Comparison of ENCODE assay signal across 8 cellular contexts in genomic region chr12:132449565-132450390, GRCh38. TPM values are rescaled to one million over a fixed set of nuclear protein-coding genes. Genes with fewer than 3 reads are reported as not detected.
A peak's percentile ranks its signal among the peaks of the same experiment; 100 is the strongest.
DNase-seq lines count a peak whose midpoint lies in the region; ATAC-seq and TF ChIP-seq lines count a peak whose summit lies in the region.

No MANE protein-coding gene starts in this region.

- no peaks in the 10 kb centered on the region for H3K4me1 ChIP-seq in mucosa of descending colon (ENCODE audit: low read depth)

- intact Hi-C loops in mucosa of descending colon (cut with DNase I, micrococcal nuclease) (no loop called here), cardiac septum (cut with DNase I) (no loop called here)

- peak; percentile 45 for ATAC-seq in GM18858 (IDR thresholded peaks at IDR 0.05; ENCODE audit: unreplicated experiment)
- ATAC-seq in GM21515 (IDR thresholded peaks at IDR 0.05; ENCODE audit: unreplicated experiment), result peak; percentile 71
- ATAC-seq in HG03378 (IDR thresholded peaks at IDR 0.05; ENCODE audit: unreplicated experiment), result peak; percentile 58
- no peak for ATAC-seq in mucosa of descending colon

- no peaks in the 10 kb centered on the region for H3K9me3 ChIP-seq in mucosa of descending colon

- DNase-seq in mucosa of descending colon, result peak in 2 of 3 donors; percentile 15 to 58
- no peak for DNase-seq in NCI-H345 (lab: John Stamatoyannopoulos, UW)
- DNase-seq in cortex of kidney (lab: John Stamatoyannopoulos, UW), result no peak
- DNase-seq in COLO829 (ENCODE audit: low spot score), result no peak
- DNase-seq in cardiac septum (ENCODE audit: low spot score), result no peak

- no peak overlapping the region for H3K4me3 ChIP-seq in mucosa of descending colon

- no peak for TF ChIP-seq CTCF in mucosa of descending colon (IDR thresholded peaks at IDR 0.05)

- H3K36me3 ChIP-seq in mucosa of descending colon (ENCODE audit: low read depth), result no peaks in the 10 kb centered on the region

RNA-seq across cellular contexts. Expression of gene FBRSL1, which starts 40.2 kb away (rescaled TPM):
- 10 to 100 TPM; 54.7 to 68.5 (median 55.6) TPM for total RNA-seq in mucosa of descending colon
- total RNA-seq in cardiac septum, result 60.4 TPM

Comparison
In these comparisons a context has a peak if more than half of its experiments do, and no peak if none do; other contexts are left out.
1. DNase-seq: peak in mucosa of descending colon (2 of 3); none in NCI-H345 (single experiment), cortex of kidney (single experiment), COLO829 (single experiment) and cardiac septum (single experiment).